1 cellular context compared by ENCODE assay signal in genomic region chr20:5495026-5495425, GRCh38.
A peak's percentile ranks its signal among the peaks of the same experiment; 100 is the strongest.
TF ChIP-seq lines count a peak whose summit lies in the region.

No MANE protein-coding gene starts in this region.

TF ChIP-seq in HEK293, 187 proteins besides CTCF, POLR2A, EP300 and RAD21 (continued from another document):
- TF ChIP-seq ZNF626 (tag by site-specific recombination; IDR thresholded peaks at IDR 0.05): no peak
- TF ChIP-seq KLF7 (tag by site-specific recombination; IDR thresholded peaks at IDR 0.05; ENCODE audit: borderline replicate concordance): no peak
- TF ChIP-seq ZNF529 (tag by site-specific recombination; IDR thresholded peaks at IDR 0.05; ENCODE audit: insufficient replicate concordance): no peak
- no peak for TF ChIP-seq ZNF621 (tag by site-specific recombination; IDR thresholded peaks at IDR 0.05)
- no peak for TF ChIP-seq ZNF23 (tag by site-specific recombination; IDR thresholded peaks at IDR 0.05; ENCODE audit: borderline replicate concordance)
- TF ChIP-seq ZNF223 (tag by site-specific recombination; IDR thresholded peaks at IDR 0.05): no peak
- no peak for TF ChIP-seq ZNF558 (tag by site-specific recombination; IDR thresholded peaks at IDR 0.05)
- TF ChIP-seq ZNF704 (tag by site-specific recombination; IDR thresholded peaks at IDR 0.05): no peak
- TF ChIP-seq ZNF596 (tag by site-specific recombination; IDR thresholded peaks at IDR 0.05): no peak
- TF ChIP-seq, protein P1, sequence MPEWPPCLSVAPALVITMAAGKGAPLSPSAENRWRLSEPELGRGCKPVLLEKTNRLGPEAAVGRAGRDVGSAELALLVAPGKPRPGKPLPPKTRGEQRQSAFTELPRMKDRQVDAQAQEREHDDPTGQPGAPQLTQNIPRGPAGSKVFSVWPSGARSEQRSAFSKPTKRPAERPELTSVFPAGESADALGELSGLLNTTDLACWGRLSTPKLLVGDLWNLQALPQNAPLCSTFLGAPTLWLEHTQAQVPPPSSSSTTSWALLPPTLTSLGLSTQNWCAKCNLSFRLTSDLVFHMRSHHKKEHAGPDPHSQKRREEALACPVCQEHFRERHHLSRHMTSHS (tag by site-specific recombination; IDR thresholded peaks at IDR 0.05): no peak
- TF ChIP-seq ZNF211 (tag by site-specific recombination; IDR thresholded peaks at IDR 0.05; ENCODE audit: low read depth): no peak
- TF ChIP-seq ZNF394 (tag by site-specific recombination; IDR thresholded peaks at IDR 0.05; ENCODE audit: borderline replicate concordance): peak; percentile 41; the same call in 1 of the 2 replicates
- no peak for TF ChIP-seq REPIN1 (tag by site-specific recombination; IDR thresholded peaks at IDR 0.05; ENCODE audit: low read depth)
- TF ChIP-seq, protein P2, sequence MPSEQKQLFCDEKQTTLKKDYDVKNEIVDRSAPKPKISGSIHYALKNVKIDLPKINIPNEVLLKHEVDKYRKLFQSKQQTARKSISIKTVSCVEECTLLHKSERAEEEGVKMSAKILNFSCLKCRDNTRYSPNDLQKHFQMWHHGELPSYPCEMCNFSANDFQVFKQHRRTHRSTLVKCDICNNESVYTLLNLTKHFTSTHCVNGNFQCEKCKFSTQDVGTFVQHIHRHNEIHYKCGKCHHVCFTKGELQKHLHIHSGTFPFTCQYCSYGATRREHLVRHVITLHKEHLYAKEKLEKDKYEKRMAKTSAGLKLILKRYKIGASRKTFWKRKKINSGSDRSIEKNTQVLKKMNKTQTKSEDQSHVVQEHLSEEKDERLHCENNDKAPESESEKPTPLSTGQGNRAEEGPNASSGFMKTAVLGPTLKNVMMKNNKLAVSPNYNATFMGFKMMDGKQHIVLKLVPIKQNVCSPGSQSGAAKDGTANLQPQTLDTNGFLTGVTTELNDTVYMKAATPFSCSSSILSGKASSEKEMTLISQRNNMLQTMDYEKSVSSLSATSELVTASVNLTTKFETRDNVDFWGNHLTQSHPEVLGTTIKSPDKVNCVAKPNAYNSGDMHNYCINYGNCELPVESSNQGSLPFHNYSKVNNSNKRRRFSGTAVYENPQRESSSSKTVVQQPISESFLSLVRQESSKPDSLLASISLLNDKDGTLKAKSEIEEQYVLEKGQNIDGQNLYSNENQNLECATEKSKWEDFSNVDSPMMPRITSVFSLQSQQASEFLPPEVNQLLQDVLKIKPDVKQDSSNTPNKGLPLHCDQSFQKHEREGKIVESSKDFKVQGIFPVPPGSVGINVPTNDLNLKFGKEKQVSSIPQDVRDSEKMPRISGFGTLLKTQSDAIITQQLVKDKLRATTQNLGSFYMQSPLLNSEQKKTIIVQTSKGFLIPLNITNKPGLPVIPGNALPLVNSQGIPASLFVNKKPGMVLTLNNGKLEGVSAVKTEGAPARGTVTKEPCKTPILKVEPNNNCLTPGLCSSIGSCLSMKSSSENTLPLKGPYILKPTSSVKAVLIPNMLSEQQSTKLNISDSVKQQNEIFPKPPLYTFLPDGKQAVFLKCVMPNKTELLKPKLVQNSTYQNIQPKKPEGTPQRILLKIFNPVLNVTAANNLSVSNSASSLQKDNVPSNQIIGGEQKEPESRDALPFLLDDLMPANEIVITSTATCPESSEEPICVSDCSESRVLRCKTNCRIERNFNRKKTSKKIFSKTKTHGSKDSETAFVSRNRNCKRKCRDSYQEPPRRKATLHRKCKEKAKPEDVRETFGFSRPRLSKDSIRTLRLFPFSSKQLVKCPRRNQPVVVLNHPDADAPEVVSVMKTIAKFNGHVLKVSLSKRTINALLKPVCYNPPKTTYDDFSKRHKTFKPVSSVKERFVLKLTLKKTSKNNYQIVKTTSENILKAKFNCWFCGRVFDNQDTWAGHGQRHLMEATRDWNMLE (tag by site-specific recombination; conservative IDR thresholded peaks at IDR 0.05; ENCODE audit: low read depth): peak; percentile 67; the same call in 1 of the 2 replicates
